In genomic region chr10:74047304-74047703, GRCh38 we compare ENCODE assay signal across 1 cellular context.
TF ChIP-seq lines count a peak whose summit lies in the region.

No MANE protein-coding gene starts in this region.

TF ChIP-seq in SK-N-SH, 30 proteins besides CTCF, POLR2A, EP300 and RAD21 (continued from another document):
- TF ChIP-seq ZBTB33 (IDR thresholded peaks at IDR 0.05; ENCODE audit: borderline replicate concordance, low read depth) (no peak), EZH2phosphoT487 (IDR thresholded peaks at IDR 0.05; ENCODE audit: borderline replicate concordance, low read depth) (no peak), TCF12 (IDR thresholded peaks at IDR 0.05) (peak; percentile 94), IRF3 (IDR thresholded peaks at IDR 0.05; ENCODE audit: low read depth, low read length) (no peak), NFIC (IDR thresholded peaks at IDR 0.05; ENCODE audit: borderline replicate concordance) (no peak), JUND (IDR thresholded peaks at IDR 0.05) (peak; percentile 26; the same call in 1 of the 2 replicates), TAF1 (IDR thresholded peaks at IDR 0.05; ENCODE audit: borderline replicate concordance, low read depth, low read length) (no peak), RFX5 (IDR thresholded peaks at IDR 0.05; ENCODE audit: low read length) (no peak), MXI1 (IDR thresholded peaks at IDR 0.05; ENCODE audit: low read depth, low read length) (no peak), TEAD4 (IDR thresholded peaks at IDR 0.05; ENCODE audit: borderline replicate concordance, insufficient read depth) (peak; percentile 49; the same call in 1 of the 2 replicates), CHD2 (IDR thresholded peaks at IDR 0.05; ENCODE audit: low read length, partially characterized antibody) (no peak), FOSL2 (IDR thresholded peaks at IDR 0.05; ENCODE audit: borderline replicate concordance, low read depth) (no peak)
